Comparison of ENCODE assay signal across 8 cellular contexts in genomic region chr7:158975526-158976467, GRCh38.
DNase-seq lines count a peak whose midpoint lies in the region; ATAC-seq and TF ChIP-seq lines count a peak whose summit lies in the region.

No MANE protein-coding gene starts in this region.

- no peaks in the 10 kb centered on the region for H3K27me3 ChIP-seq in A673 (replicated peaks; ENCODE audit: insufficient read depth, low read depth, low read length, poor library complexity)
- H3K27me3 ChIP-seq in Panc1 (ENCODE audit: control insufficient read depth, insufficient read depth, low read length), result no peaks in the 10 kb centered on the region

- ATAC-seq in GM21825 (IDR thresholded peaks at IDR 0.05; ENCODE audit: unreplicated experiment) (peak; percentile 5), Panc1 (peak; percentile 78), HG03565 (IDR thresholded peaks at IDR 0.05; ENCODE audit: unreplicated experiment) (no peak), HG03139 (IDR thresholded peaks at IDR 0.05; ENCODE audit: unreplicated experiment) (no peak), HG03520 (IDR thresholded peaks at IDR 0.05; ENCODE audit: unreplicated experiment) (no peak)

- DNase-seq in A673 (ENCODE audit: low spot score) (peak; percentile 70), Panc1 (ENCODE audit: low read depth, low spot score) (no peak), dermis blood vessel endothelial cell (peak; percentile 18)
- DNase-seq in effector CD8-positive, alpha-beta T cell (lab: John Stamatoyannopoulos, UW), result no peak

- H3K4me3 ChIP-seq in A673 (ENCODE audit: low read depth, low read length, poor library complexity, severe bottlenecking) (no peak overlapping the region), Panc1 (ENCODE audit: low read depth in 2 of 2, low read length in 2 of 2) (no peak overlapping the region)

- CTCF ChIA-PET in A673 (lab: Charles Lee) (interaction anchor here (0.6 to 1.1 kb wide), 4 partner anchors 32 to 392 kb away, joined by 3 to 13 read pairs (median 6); no protein-coding TSS in a partner anchor), Panc1 (lab: Charles Lee) (no interaction called here)

- BruUV-seq in A673 (replicated peaks; lab: Mats Ljungman, UMichigan) (no TSS peak), Panc1 (replicated peaks; lab: Mats Ljungman, UMichigan) (no TSS peak)

- H3K9me3 ChIP-seq in A673 (ENCODE audit: low read depth, low read length, poor library complexity, severe bottlenecking), result no peaks in the 10 kb centered on the region
- peaks cover 4% of the 10 kb centered on the region; the same call in 1 of the 2 replicates for H3K9me3 ChIP-seq in Panc1 (ENCODE audit: control insufficient read depth, insufficient read depth, low read depth, low read length)

- intact Hi-C loops in A673 (cut with micrococcal nuclease; ENCODE audit: unreplicated experiment), result loop anchor here (5.0 to 10.0 kb wide), 3 partner anchors 88 to 278 kb away; no protein-coding TSS in a partner anchor
- intact Hi-C loops in Panc1 (cut with micrococcal nuclease; ENCODE audit: unreplicated experiment), result no loop called here

- POLR2A ChIA-PET in A673 (lab: Charles Lee; ENCODE audit: low non-redundant PET), result no interaction called here
- POLR2A ChIA-PET in Panc1 (lab: Charles Lee), result no interaction called here

- H3K27ac ChIP-seq in A673 (ENCODE audit: low read depth, low read length, poor library complexity, severe bottlenecking) (no peak overlapping the region), Panc1 (ENCODE audit: low read length) (no peak overlapping the region)

- TF ChIP-seq CTCF in A673 (conservative IDR thresholded peaks at IDR 0.05; ENCODE audit: low read depth, low read length) (peak; percentile 32; the same call in 1 of the 2 replicates), Panc1 (IDR thresholded peaks at IDR 0.05) (no peak)

- in situ Hi-C loops in Panc1 (cut with HindIII; ENCODE audit: low pct_unique_long_range_greater_than_20kb, low sequenced_read_pairs), result no loop called here

- H3K4me1 ChIP-seq in A673 (ENCODE audit: insufficient read depth, low read length, poor library complexity, severe bottlenecking) (peaks cover 7% of the 10 kb centered on the region), Panc1 (ENCODE audit: control insufficient read depth, insufficient read depth, low read length) (peaks cover 7% of the 10 kb centered on the region)

- H3K36me3 ChIP-seq in A673 (ENCODE audit: insufficient read depth, low read length, poor library complexity, severe bottlenecking) (no peaks in the 10 kb centered on the region), Panc1 (ENCODE audit: control insufficient read depth, insufficient read depth, low read length) (no peaks in the 10 kb centered on the region)

Comparison
In these comparisons a context has a peak if more than half of its experiments do, and no peak if none do; other contexts are left out.
1. DNase-seq: peak in A673 (single experiment) and dermis blood vessel endothelial cell (single experiment); none in Panc1 (single experiment) and effector CD8-positive, alpha-beta T cell (single experiment).
2. ATAC-seq: peak in GM21825 (single experiment) and Panc1 (single experiment); none in HG03565 (single experiment), HG03139 (single experiment) and HG03520 (single experiment).